In the genomic region with DNA sequence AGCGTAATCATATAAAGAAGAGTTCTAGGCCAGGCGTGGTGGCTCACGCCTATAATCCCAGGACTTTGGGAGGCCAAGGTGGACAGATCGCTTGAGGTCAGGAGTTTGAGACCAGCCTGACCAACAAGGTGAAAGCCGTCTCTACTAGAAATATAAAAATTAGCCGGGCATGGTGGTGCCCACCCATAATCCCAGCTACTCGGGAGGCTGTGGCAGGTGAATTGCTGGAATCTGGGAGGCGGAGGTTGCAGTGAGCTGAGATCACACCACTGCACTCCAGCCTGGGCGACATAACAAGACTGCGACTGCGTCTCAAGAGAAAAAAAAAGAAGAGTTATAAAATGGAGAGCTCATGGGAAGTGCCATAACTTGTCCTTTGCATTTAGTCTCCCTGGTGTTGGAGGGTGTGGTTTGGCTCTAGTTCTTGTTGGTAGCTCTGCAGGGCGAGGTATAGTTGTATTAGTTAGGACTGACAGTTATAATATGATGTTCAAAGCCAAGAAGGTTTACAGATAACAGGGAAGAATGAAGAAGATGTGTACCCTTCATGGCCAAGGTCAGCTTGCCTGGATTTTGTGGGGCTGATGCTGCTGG, we compare ENCODE assay signal across 20 cellular contexts. TPM values are rescaled to one million over a fixed set of nuclear protein-coding genes. Genes with fewer than 3 reads are reported as not detected.
DNase-seq lines count a peak whose midpoint lies in the region; ATAC-seq and TF ChIP-seq lines count a peak whose summit lies in the region.
"Had no signal": no experiment of that assay in that cellular context is flagged by ENCODE, and none has a peak within 500 bp of the region (broad histone marks: within the 10 kb centered on the region; RNA-seq: fewer than 3 reads in every experiment).

No MANE protein-coding gene starts in this region.

- POLR2A ChIA-PET in A673 (lab: Charles Lee; ENCODE audit: low non-redundant PET) (interaction anchor here (0.7 kb wide), 1 partner anchor 66 kb away, joined by 3 read pairs; no protein-coding TSS in a partner anchor), RWPE1 (lab: Yijun Ruan, JAX; ENCODE audit: low non-redundant PET) (no interaction called here)

- no TSS peak for BruUV-seq in A673 (replicated peaks; lab: Mats Ljungman, UMichigan)

- no peak for ATAC-seq in HG02852 (IDR thresholded peaks at IDR 0.05; ENCODE audit: unreplicated experiment)
- ATAC-seq: gastroesophageal sphincter had no signal

- no peaks in the 10 kb centered on the region for H3K36me3 Mint-ChIP-seq in immature natural killer cell

- H3K9me3 ChIP-seq in A673 (ENCODE audit: low read depth, low read length, poor library complexity, severe bottlenecking) (no peaks in the 10 kb centered on the region), spleen (no peaks in the 10 kb centered on the region), mesenchymal stem cell (ENCODE audit: control insufficient read depth, low read length) (no peaks in the 10 kb centered on the region)
- H3K9me3 ChIP-seq: gastroesophageal sphincter had no signal

- WGBS in spleen, 5 donors, result 94 to 97% (median 96%) methylated on average over 12 of the region's 12 CpGs
- 96% methylated on average over 12 of the region's 12 CpGs for WGBS in mesenchymal stem cell

- H3K27me3 ChIP-seq in A673 (replicated peaks; ENCODE audit: insufficient read depth, low read depth, low read length, poor library complexity) (no peaks in the 10 kb centered on the region), spleen (replicated peaks in 1 of 7) (no peaks in the 10 kb centered on the region), mesenchymal stem cell (ENCODE audit: control insufficient read depth in 1 of 2, insufficient read depth in 1 of 2, low read length in 2 of 2) (no peaks in the 10 kb centered on the region)
- H3K27me3 ChIP-seq: gastroesophageal sphincter had no signal

- peaks cover 86 to 100% of the 10 kb centered on the region in 2 donors for H3K4me1 Mint-ChIP-seq in immature natural killer cell

- H2BK120ac ChIP-seq in mesenchymal stem cell (ENCODE audit: low read depth, low read length), result no peak overlapping the region

- no peak overlapping the region for H3K9ac ChIP-seq in mesenchymal stem cell (ENCODE audit: low read length)

- H2BK12ac ChIP-seq in mesenchymal stem cell (ENCODE audit: low read length in 2 of 2), result peak overlapping the region in 1 of 2 experiments; percentile 65

- H2BK15ac ChIP-seq in mesenchymal stem cell (ENCODE audit: low read depth, poor library complexity, severe bottlenecking), result no peak overlapping the region

- intact Hi-C loops in A673 (cut with micrococcal nuclease; ENCODE audit: unreplicated experiment), result loop anchor here (5.0 to 10.0 kb wide), 3 partner anchors 53 to 235 kb away; a partner anchor contains a TSS
- intact Hi-C loops in spleen (cut with DNase I; ENCODE audit: low total_unique reads), result loop anchor here (10.0 kb wide), 1 partner anchor 55 kb away; a partner anchor contains a TSS

- no peak overlapping the region for H3K14ac ChIP-seq in mesenchymal stem cell (ENCODE audit: low read length in 2 of 2)

- H3K4me2 ChIP-seq in mesenchymal stem cell (ENCODE audit: low read length, poor library complexity, severe bottlenecking), result no peak overlapping the region

- H2AK5ac ChIP-seq in mesenchymal stem cell (ENCODE audit: low read length, severe bottlenecking), result no peak overlapping the region

- no peak for TF ChIP-seq POLR2A in spleen (IDR thresholded peaks at IDR 0.05)

- H3K18ac ChIP-seq in mesenchymal stem cell (ENCODE audit: low read depth in 1 of 2, low read length in 2 of 2), result no peak overlapping the region

- no peak overlapping the region for H3K4ac ChIP-seq in mesenchymal stem cell (ENCODE audit: low read depth in 1 of 2, low read length in 2 of 2)

- CTCF ChIA-PET in A673 (lab: Charles Lee) (no interaction called here), RWPE1 (lab: Yijun Ruan, JAX) (interaction anchor here (0.7 kb wide), 1 partner anchor 121 kb away, joined by 3 read pairs; no protein-coding TSS in a partner anchor)

- H3K27ac Mint-ChIP-seq in immature natural killer cell, result peak overlapping the region in 5 of 6 donors; percentile 27 to 90 (median 65)
- H3K27ac Mint-ChIP-seq: activated CD4-positive, alpha-beta memory T cell treated with anti-CD3 and anti-CD28 coated beads, Interleukin-2, amount 10 ng/mL, durations not matched to agents 7 days and 5 days had no signal

- H3K79me1 ChIP-seq in mesenchymal stem cell (replicated peaks; ENCODE audit: low read length, poor library complexity, severe bottlenecking), result peaks cover 16% of the 10 kb centered on the region

- H3K4me3 Mint-ChIP-seq in immature natural killer cell, result no peak overlapping the region
- H3K4me3 Mint-ChIP-seq: activated CD4-positive, alpha-beta memory T cell treated with anti-CD3 and anti-CD28 coated beads, Interleukin-2, amount 10 ng/mL, durations not matched to agents 7 days and 5 days; activated naive CD4-positive, alpha-beta T cell treated with anti-CD3 and anti-CD28 coated beads for 36 hours had no signal

- H3K36me3 ChIP-seq in A673 (ENCODE audit: insufficient read depth, low read length, poor library complexity, severe bottlenecking) (no peaks in the 10 kb centered on the region), spleen (no peaks in the 10 kb centered on the region), mesenchymal stem cell (ENCODE audit: control insufficient read depth in 1 of 2, insufficient read depth in 2 of 2, low read depth in 1 of 2, low read length in 2 of 2) (peaks cover 0 to 4% of the 10 kb centered on the region in 2 experiments)
- H3K36me3 ChIP-seq: gastroesophageal sphincter, WERI-Rb-1 had no signal

- DNase-seq in A673 (ENCODE audit: low spot score) (no peak), RWPE1 (ENCODE audit: low spot score) (no peak), immature natural killer cell (no peak), spleen (no peak), A172 (ENCODE audit: low spot score) (no peak), mesenchymal stem cell (no peak), GM20000 (ENCODE audit: low spot score) (no peak)
- DNase-seq: activated CD4-positive, alpha-beta memory T cell treated with anti-CD3 and anti-CD28 coated beads, Interleukin-2, amount 10 ng/mL, durations not matched to agents 7 days and 5 days; activated naive CD4-positive, alpha-beta T cell treated with anti-CD3 and anti-CD28 coated beads for 36 hours; activated T-cell treated with anti-CD3 and anti-CD28 coated beads, Interleukin-2, amount 50 U/mL, for 1 hour; COR-L47; EL; HCEC 1CT; NCI-H2081 treated with DMSO at 0.1 percent for 48 hours; NCI-H524; SHP77; stimulated activated CD4-positive, alpha-beta T cell treated with anti-CD3 and anti-CD28 coated beads, Interleukin-12 subunit alpha, Interleukin-12 subunit beta, amount 100 ng/mL, for 4 hours; WERI-Rb-1 had no signal

- H3K27ac ChIP-seq in A673 (ENCODE audit: low read depth, low read length, poor library complexity, severe bottlenecking) (peak overlapping the region; percentile 55), RWPE1 (0 out of 2 replicates have a peak overlapping the region, but pooled peaks have one; percentile 20), spleen (peak overlapping the region in 6 of 8 donors; percentile 38 to 89 (median 87)), mesenchymal stem cell (ENCODE audit: low read length, poor library complexity, severe bottlenecking) (no peak overlapping the region)
- H3K27ac ChIP-seq: WERI-Rb-1 had no signal

- H4K91ac ChIP-seq in mesenchymal stem cell (ENCODE audit: low read length), result no peak overlapping the region

- H2BK5ac ChIP-seq in mesenchymal stem cell (ENCODE audit: low read depth, low read length, poor library complexity, severe bottlenecking), result no peak overlapping the region

- H3K4me3 ChIP-seq in A673 (ENCODE audit: low read depth, low read length, poor library complexity, severe bottlenecking) (no peak overlapping the region), spleen (no peak overlapping the region), mesenchymal stem cell (ENCODE audit: insufficient read depth in 1 of 2, low read depth in 1 of 2, low read length in 2 of 2) (no peak overlapping the region)
- H3K4me3 ChIP-seq: gastroesophageal sphincter had no signal

- no peak overlapping the region for H2AFZ ChIP-seq in mesenchymal stem cell (ENCODE audit: low read depth, low read length)

- TF ChIP-seq CTCF in A673 (conservative IDR thresholded peaks at IDR 0.05; ENCODE audit: low read depth, low read length), result no peak
- no peak for TF ChIP-seq CTCF in RWPE1 (conservative IDR thresholded peaks at IDR 0.05; ENCODE audit: low read depth)
- no peak for TF ChIP-seq CTCF in spleen (IDR thresholded peaks at IDR 0.05 in 8 of 11, conservative IDR thresholded peaks at IDR 0.05 in 3 of 11)
- no peak for TF ChIP-seq CTCF in GM20000 (IDR thresholded peaks at IDR 0.05; ENCODE audit: extremely low read depth, missing control alignments)

- no peak overlapping the region for H4K8ac ChIP-seq in mesenchymal stem cell (ENCODE audit: low read length)

- H3K9me3 Mint-ChIP-seq in immature natural killer cell, result no peaks in the 10 kb centered on the region
- H3K9me3 Mint-ChIP-seq: activated CD4-positive, alpha-beta memory T cell treated with anti-CD3 and anti-CD28 coated beads, Interleukin-2, amount 10 ng/mL, durations not matched to agents 7 days and 5 days; activated naive CD4-positive, alpha-beta T cell treated with anti-CD3 and anti-CD28 coated beads for 36 hours had no signal

- peaks cover 6 to 21% (median 8%) of the 10 kb centered on the region in 3 donors for H3K27me3 Mint-ChIP-seq in immature natural killer cell (ENCODE audit: low read depth in 3 of 3)
- H3K27me3 Mint-ChIP-seq: activated CD4-positive, alpha-beta memory T cell treated with anti-CD3 and anti-CD28 coated beads, Interleukin-2, amount 10 ng/mL, durations not matched to agents 7 days and 5 days had no signal

- H3K4me1 ChIP-seq in A673 (ENCODE audit: insufficient read depth, low read length, poor library complexity, severe bottlenecking) (peaks cover 66% of the 10 kb centered on the region), spleen (peaks cover 37 to 100% (median 95%) of the 10 kb centered on the region in 6 donors), mesenchymal stem cell (ENCODE audit: control insufficient read depth, insufficient read depth, low read depth, low read length) (peaks cover 19% of the 10 kb centered on the region)

- H3K23ac ChIP-seq in mesenchymal stem cell (ENCODE audit: low read length in 2 of 2), result no peak overlapping the region

RNA-seq across cellular contexts. Expression of a gene that starts 54.8 kb away (rescaled TPM):
- 75.2 and 82.8 TPM in 2 replicates for total RNA-seq in A673 (2021)
- polyA plus RNA-seq in immature natural killer cell, result 100 to 1,000 TPM in 1 of 3 donors, 10 to 100 TPM in 2; 40.5 to 261 (median 67.6) TPM
- 100 to 1,000 TPM; 273 to 539 (median 391) TPM for total RNA-seq in spleen
- polyA plus RNA-seq in spleen, result 10 to 100 TPM; 15.4 to 29.1 (median 16.7) TPM
- total RNA-seq in A172 (2014; rRNA removed; shearing (Covaris generic)), result 31.9 and 37.0 TPM in 2 replicates
- polyA plus RNA-seq in mesenchymal stem cell (2013, experiment 1 of 2), result 14.5 TPM
- 12.9 TPM for polyA plus RNA-seq in mesenchymal stem cell (2013, experiment 2 of 2)
